ENCODE assay signal across 16 cellular contexts in genomic region chr2:216410550-216410949, GRCh38. TPM values are rescaled to one million over a fixed set of nuclear protein-coding genes. Genes with fewer than 3 reads are reported as not detected.
DNase-seq lines count a peak whose midpoint lies in the region; ATAC-seq and TF ChIP-seq lines count a peak whose summit lies in the region.
"Had no signal": no experiment of that assay in that cellular context is flagged by ENCODE, and none has a peak within 500 bp of the region (broad histone marks: within the 10 kb centered on the region; RNA-seq: fewer than 3 reads in every experiment).

No MANE protein-coding gene starts in this region.

- H3K27me3 ChIP-seq in BE2C: no peaks in the 10 kb centered on the region
- H3K27me3 ChIP-seq: Peyer's patch had no signal

- peaks cover 14% of the 10 kb centered on the region for H3K27me3 Mint-ChIP-seq in nephron (ENCODE audit: low read depth)

- peaks cover 5% of the 10 kb centered on the region for H3K36me3 Mint-ChIP-seq in nephron (ENCODE audit: low read depth)

- peaks cover 12% of the 10 kb centered on the region for H3K4me1 Mint-ChIP-seq in nephron

- peak overlapping the region; percentile 15 to 42 (median 19) for H3K4me3 Mint-ChIP-seq in nephron

- H3K9me3 ChIP-seq in BE2C: no peaks in the 10 kb centered on the region
- H3K9me3 ChIP-seq: Peyer's patch had no signal

- H3K27ac Mint-ChIP-seq in nephron: no peak overlapping the region

- H3K4me1 ChIP-seq in BE2C: no peaks in the 10 kb centered on the region

- peak; percentile 29 for ATAC-seq in GM18520 (IDR thresholded peaks at IDR 0.05; ENCODE audit: unreplicated experiment)
- peak; percentile 18 for ATAC-seq in GM19395 (IDR thresholded peaks at IDR 0.05; ENCODE audit: unreplicated experiment)
- peak; percentile 29 for ATAC-seq in HG03108 (IDR thresholded peaks at IDR 0.05; ENCODE audit: unreplicated experiment)

- H3K9me3 Mint-ChIP-seq in nephron: no peaks in the 10 kb centered on the region
- H3K9me3 Mint-ChIP-seq: CD4-positive, alpha-beta memory T cell had no signal

- H3K4me3 ChIP-seq in BE2C (ENCODE audit: low read depth, low read length): no peak overlapping the region
- H3K4me3 ChIP-seq: Peyer's patch, SK-N-MC had no signal

- H3K36me3 ChIP-seq in BE2C: no peaks in the 10 kb centered on the region; the same call in 1 of the 2 replicates
- H3K36me3 ChIP-seq: Peyer's patch had no signal

- no peak for TF ChIP-seq CTCF in nephron (IDR thresholded peaks at IDR 0.05; ENCODE audit: unreplicated experiment in 3 of 3)
- TF ChIP-seq CTCF in BE2C (IDR thresholded peaks at IDR 0.05; ENCODE audit: low read depth, low read length): no peak

- DNase-seq in kidney glomerular epithelial cell (lab: John Stamatoyannopoulos, UW) (no peak), Kasumi-1 (lab: John Stamatoyannopoulos, UW) (no peak), BE2C (no peak)
- DNase-seq: Calu3; CD4-positive, alpha-beta memory T cell; KBM-7; NCI-H146; NCI-H510A treated with DMSO at 0.1 percent for 48 hours; Peyer's patch; Right ventricle myocardium superior; T-helper 9 cell had no signal

RNA-seq across cellular contexts. Expression of gene SMARCAL1, which starts 1.7 kb away (rescaled TPM):
- polyA plus RNA-seq in BE2C (2012; ENCODE audit: insufficient read depth, insufficient read length, low read depth): 26.0 TPM

RNA-seq across cellular contexts. Expression of gene MARCHF4, which starts 38.3 kb away (rescaled TPM):
- polyA plus RNA-seq in BE2C (2012; ENCODE audit: insufficient read depth, insufficient read length, low read depth): 20.7 TPM
- polyA plus RNA-seq: CD4-positive, alpha-beta memory T cell had no signal
